In the genomic region with DNA sequence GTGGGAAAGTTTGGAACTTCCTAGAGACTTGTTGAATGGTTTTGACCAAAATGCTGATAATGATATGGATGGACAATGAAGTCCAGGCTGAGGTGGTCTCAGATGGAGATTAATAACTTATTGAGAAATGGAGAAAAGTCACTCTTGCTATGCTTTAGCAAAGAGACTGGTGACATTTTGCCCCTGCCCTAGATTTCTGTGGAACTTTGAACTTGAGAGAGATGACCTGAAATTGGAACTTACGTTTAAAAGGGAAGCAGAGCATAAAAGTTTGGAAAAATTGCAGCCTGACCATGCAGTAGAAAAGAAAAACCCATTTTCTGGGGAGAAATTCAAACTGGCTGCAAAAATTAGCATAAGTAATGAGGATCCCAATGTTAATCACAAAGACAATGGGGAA, we compare ENCODE assay signal across 11 cellular contexts. TPM values are rescaled to one million over a fixed set of nuclear protein-coding genes. Genes with fewer than 3 reads are reported as not detected.
DNase-seq lines count a peak whose midpoint lies in the region; ATAC-seq and TF ChIP-seq lines count a peak whose summit lies in the region.
"Not testable (repeated sequence)": the region's sequence is repeated elsewhere in the genome, so short reads cannot be mapped to it uniquely, and the experiment has no call there.
"Had no signal": no experiment of that assay in that cellular context is flagged by ENCODE, and none has a peak within 500 bp of the region (broad histone marks: within the 10 kb centered on the region; RNA-seq: fewer than 3 reads in every experiment).

No MANE protein-coding gene starts in this region.

- H3K27me3 ChIP-seq in BLaER1 treated with 17β-estradiol and CSF1 and Interleukin-3, amounts not matched to agents 10 nM and 100 nM; right lobe of liver: not testable (repeated sequence)

- H3K4me3 Mint-ChIP-seq in T-cell: peak overlapping the region in 1 of 3 donors; percentile 66
- H3K4me3 Mint-ChIP-seq in activated CD4-positive, alpha-beta T cell treated with anti-CD3 and anti-CD28 coated beads, Interleukin-2, amount 10 ng/mL, durations not matched to agents 24 days and 14 days: peak overlapping the region; percentile 74
- peak overlapping the region; percentile 1 for H3K4me3 Mint-ChIP-seq in activated CD8-positive, alpha-beta memory T cell treated with anti-CD3 and anti-CD28 coated beads, Interleukin-2, amount 10 ng/mL, durations not matched to agents 7 days and 5 days
- H3K4me3 Mint-ChIP-seq in activated naive CD4-positive, alpha-beta T cell treated with anti-CD3 and anti-CD28 coated beads, Interleukin-2, amount 50 U/mL, for 24 hours: peak overlapping the region; percentile 8
- not testable (repeated sequence) for H3K4me3 Mint-ChIP-seq in dendritic cell treated with granulocyte-macrophage colony-stimulating factor and Interleukin-4, amounts not matched to agents 40 ng/mL and 50 ng/mL, for 4 days
- peak overlapping the region; percentile 89 for H3K4me3 Mint-ChIP-seq in natural killer cell treated with Interleukin-12 subunit alpha and Interleukin-12 subunit beta and Interleukin-15 and Interleukin-18, amount 100 ng/mL, for 72 hours

- POLR2A ChIA-PET in T-cell (lab: Charles Lee): not testable (repeated sequence)

- H3K36me3 ChIP-seq in BLaER1 treated with 17β-estradiol and CSF1 and Interleukin-3, amounts not matched to agents 10 nM and 100 nM; right lobe of liver: not testable (repeated sequence)

- H3K9me3 Mint-ChIP-seq in T-cell: peaks cover 0 to 10% (median 8%) of the 10 kb centered on the region in 3 donors
- H3K9me3 Mint-ChIP-seq in activated CD4-positive, alpha-beta T cell treated with anti-CD3 and anti-CD28 coated beads, Interleukin-2, amount 10 ng/mL, durations not matched to agents 24 days and 14 days: peaks cover 13% of the 10 kb centered on the region
- not testable (repeated sequence) for H3K9me3 Mint-ChIP-seq in activated CD8-positive, alpha-beta memory T cell treated with anti-CD3 and anti-CD28 coated beads, Interleukin-2, amount 10 ng/mL, durations not matched to agents 7 days and 5 days (ENCODE audit: low read depth); activated naive CD4-positive, alpha-beta T cell treated with anti-CD3 and anti-CD28 coated beads, Interleukin-2, amount 50 U/mL, for 24 hours; dendritic cell treated with granulocyte-macrophage colony-stimulating factor and Interleukin-4, amounts not matched to agents 40 ng/mL and 50 ng/mL, for 4 days
- peaks cover 14% of the 10 kb centered on the region for H3K9me3 Mint-ChIP-seq in natural killer cell treated with Interleukin-12 subunit alpha and Interleukin-12 subunit beta and Interleukin-15 and Interleukin-18, amount 100 ng/mL, for 72 hours

- peaks cover 0 to 25% (median 4%) of the 10 kb centered on the region in 11 experiments; a peak in 8 of 22 replicates for H3K9me3 ChIP-seq in BLaER1 treated with 17β-estradiol and CSF1 and Interleukin-3, amounts not matched to agents 10 nM and 100 nM (replicated peaks in 1 of 11)
- not testable (repeated sequence) for H3K9me3 ChIP-seq in right lobe of liver

- peaks cover 65 to 73% (median 71%) of the 10 kb centered on the region in 3 donors for H3K4me1 Mint-ChIP-seq in T-cell
- H3K4me1 Mint-ChIP-seq in activated CD4-positive, alpha-beta T cell treated with anti-CD3 and anti-CD28 coated beads, Interleukin-2, amount 10 ng/mL, durations not matched to agents 24 days and 14 days: peaks cover 74% of the 10 kb centered on the region
- peaks cover 69% of the 10 kb centered on the region for H3K4me1 Mint-ChIP-seq in activated CD8-positive, alpha-beta memory T cell treated with anti-CD3 and anti-CD28 coated beads, Interleukin-2, amount 10 ng/mL, durations not matched to agents 7 days and 5 days
- peaks cover 69% of the 10 kb centered on the region for H3K4me1 Mint-ChIP-seq in activated naive CD4-positive, alpha-beta T cell treated with anti-CD3 and anti-CD28 coated beads, Interleukin-2, amount 50 U/mL, for 24 hours
- H3K4me1 Mint-ChIP-seq in dendritic cell treated with granulocyte-macrophage colony-stimulating factor and Interleukin-4, amounts not matched to agents 40 ng/mL and 50 ng/mL, for 4 days (ENCODE audit: low read depth): peaks cover 55% of the 10 kb centered on the region
- H3K4me1 Mint-ChIP-seq in natural killer cell treated with Interleukin-12 subunit alpha and Interleukin-12 subunit beta and Interleukin-15 and Interleukin-18, amount 100 ng/mL, for 72 hours (ENCODE audit: low read depth in 2 of 2): peaks cover 79 to 81% of the 10 kb centered on the region in 2 donors

- not testable (repeated sequence) for ATAC-seq in T-cell (replicated peaks in 1 of 4); activated CD8-positive, alpha-beta memory T cell treated with anti-CD3 and anti-CD28 coated beads, Interleukin-2, amount 10 ng/mL, durations not matched to agents 7 days and 5 days; natural killer cell treated with Interleukin-12 subunit alpha and Interleukin-12 subunit beta and Interleukin-15 and Interleukin-18, amount 100 ng/mL, for 72 hours
- peak in 1 of 4 donors; percentile 44 for ATAC-seq in right lobe of liver

- not testable (repeated sequence) for H3K27me3 Mint-ChIP-seq in T-cell; activated CD4-positive, alpha-beta T cell treated with anti-CD3 and anti-CD28 coated beads, Interleukin-2, amount 10 ng/mL, durations not matched to agents 24 days and 14 days; activated CD8-positive, alpha-beta memory T cell treated with anti-CD3 and anti-CD28 coated beads, Interleukin-2, amount 10 ng/mL, durations not matched to agents 7 days and 5 days; activated naive CD4-positive, alpha-beta T cell treated with anti-CD3 and anti-CD28 coated beads, Interleukin-2, amount 50 U/mL, for 24 hours; dendritic cell treated with granulocyte-macrophage colony-stimulating factor and Interleukin-4, amounts not matched to agents 40 ng/mL and 50 ng/mL, for 4 days; natural killer cell treated with Interleukin-12 subunit alpha and Interleukin-12 subunit beta and Interleukin-15 and Interleukin-18, amount 100 ng/mL, for 72 hours

- peak overlapping the region in 3 of 11 experiments; percentile 50 to 61 (median 60); a peak in 2 of 22 replicates for H3K9ac ChIP-seq in BLaER1 treated with 17β-estradiol and CSF1 and Interleukin-3, amounts not matched to agents 10 nM and 100 nM

- H3K36me3 Mint-ChIP-seq in T-cell; activated naive CD4-positive, alpha-beta T cell treated with anti-CD3 and anti-CD28 coated beads, Interleukin-2, amount 50 U/mL, for 24 hours; dendritic cell treated with granulocyte-macrophage colony-stimulating factor and Interleukin-4, amounts not matched to agents 40 ng/mL and 50 ng/mL, for 4 days (ENCODE audit: low read depth): not testable (repeated sequence)
- H3K36me3 Mint-ChIP-seq in activated CD4-positive, alpha-beta T cell treated with anti-CD3 and anti-CD28 coated beads, Interleukin-2, amount 10 ng/mL, durations not matched to agents 24 days and 14 days (ENCODE audit: low read depth): peaks cover 11% of the 10 kb centered on the region
- H3K36me3 Mint-ChIP-seq in activated CD8-positive, alpha-beta memory T cell treated with anti-CD3 and anti-CD28 coated beads, Interleukin-2, amount 10 ng/mL, durations not matched to agents 7 days and 5 days: peaks cover 45% of the 10 kb centered on the region
- peaks cover 34% of the 10 kb centered on the region for H3K36me3 Mint-ChIP-seq in natural killer cell treated with Interleukin-12 subunit alpha and Interleukin-12 subunit beta and Interleukin-15 and Interleukin-18, amount 100 ng/mL, for 72 hours

- WGBS in right lobe of liver (ENCODE audit: insufficient coverage, low coverage, low lambda C conversion rate, missing lambda C conversion rate): 6% methylated on average over 1 of the region's 1 CpG

- not testable (repeated sequence) for DNase-seq in T-cell; activated CD4-positive, alpha-beta T cell treated with anti-CD3 and anti-CD28 coated beads, Interleukin-2, amount 10 ng/mL, durations not matched to agents 24 days and 14 days; activated CD8-positive, alpha-beta memory T cell treated with anti-CD3 and anti-CD28 coated beads, Interleukin-2, amount 10 ng/mL, durations not matched to agents 7 days and 5 days; right lobe of liver; natural killer cell treated with Interleukin-12 subunit alpha and Interleukin-12 subunit beta and Interleukin-15 and Interleukin-18, amount 100 ng/mL, for 72 hours (ENCODE audit: low spot score)

- not testable (repeated sequence) for TF ChIP-seq POLR2A in right lobe of liver (IDR thresholded peaks at IDR 0.05)

- peak overlapping the region in 9 of 11 experiments; percentile 62 to 93 (median 79); a peak in 18 of 22 replicates for H3K4me2 ChIP-seq in BLaER1 treated with 17β-estradiol and CSF1 and Interleukin-3, amounts not matched to agents 10 nM and 100 nM

- CTCF ChIA-PET in T-cell (lab: Charles Lee): not testable (repeated sequence)
- CTCF ChIA-PET in activated CD8-positive, alpha-beta memory T cell treated with anti-CD3 and anti-CD28 coated beads, Interleukin-2, amount 10 ng/mL, durations not matched to agents 7 days and 5 days (lab: Charles Lee): interaction anchor here (0.9 to 8.2 kb wide), 4 partner anchors 8 to 55 kb away, joined by 3 to 90 read pairs (median 4); no protein-coding TSS in a partner anchor

- peak overlapping the region in 9 of 11 experiments; percentile 38 to 90 (median 71); a peak in 14 of 22 replicates for H3K27ac ChIP-seq in BLaER1 treated with 17β-estradiol and CSF1 and Interleukin-3, amounts not matched to agents 10 nM and 100 nM
- peak overlapping the region in 2 of 3 donors; percentile 10 to 44 for H3K27ac ChIP-seq in right lobe of liver

- not testable (repeated sequence) for TF ChIP-seq CTCF in right lobe of liver (IDR thresholded peaks at IDR 0.05)

- intact Hi-C loops in activated CD4-positive, alpha-beta T cell treated with anti-CD3 and anti-CD28 coated beads, Interleukin-2, amount 10 ng/mL, durations not matched to agents 24 days and 14 days (cut with micrococcal nuclease); dendritic cell treated with granulocyte-macrophage colony-stimulating factor and Interleukin-4, amounts not matched to agents 40 ng/mL and 50 ng/mL, for 4 days (cut with micrococcal nuclease); right lobe of liver (cut with DNase I): not testable (repeated sequence)

- not testable (repeated sequence) for H4K20me1 ChIP-seq in BLaER1 treated with 17β-estradiol and CSF1 and Interleukin-3, amounts not matched to agents 10 nM and 100 nM

- H3K27ac Mint-ChIP-seq in T-cell: peak overlapping the region; percentile 64 to 95
- H3K27ac Mint-ChIP-seq in activated CD4-positive, alpha-beta T cell treated with anti-CD3 and anti-CD28 coated beads, Interleukin-2, amount 10 ng/mL, durations not matched to agents 24 days and 14 days: peak overlapping the region; percentile 91
- peak overlapping the region; percentile 85 for H3K27ac Mint-ChIP-seq in activated CD8-positive, alpha-beta memory T cell treated with anti-CD3 and anti-CD28 coated beads, Interleukin-2, amount 10 ng/mL, durations not matched to agents 7 days and 5 days
- not testable (repeated sequence) for H3K27ac Mint-ChIP-seq in activated naive CD4-positive, alpha-beta T cell treated with anti-CD3 and anti-CD28 coated beads, Interleukin-2, amount 50 U/mL, for 24 hours
- H3K27ac Mint-ChIP-seq in dendritic cell treated with granulocyte-macrophage colony-stimulating factor and Interleukin-4, amounts not matched to agents 40 ng/mL and 50 ng/mL, for 4 days: peak overlapping the region; percentile 51
- H3K27ac Mint-ChIP-seq in natural killer cell treated with Interleukin-12 subunit alpha and Interleukin-12 subunit beta and Interleukin-15 and Interleukin-18, amount 100 ng/mL, for 72 hours: peak overlapping the region; percentile 100

- H3K4me1 ChIP-seq in BLaER1 treated with 17β-estradiol and CSF1 and Interleukin-3, amounts not matched to agents 10 nM and 100 nM: peaks cover 22 to 66% (median 49%) of the 10 kb centered on the region in 10 experiments
- peaks cover 0 to 28% (median 12%) of the 10 kb centered on the region in 4 donors for H3K4me1 ChIP-seq in right lobe of liver

- H3K4me3 ChIP-seq in BLaER1 treated with 17β-estradiol and CSF1 and Interleukin-3, amounts not matched to agents 10 nM and 100 nM; right lobe of liver: not testable (repeated sequence)

RNA-seq across cellular contexts. Expression of gene TNFSF10, which starts 55.5 kb away (rescaled TPM):
- total RNA-seq in T-cell: 10 to 100 TPM; 22.3 to 49.7 (median 35.8) TPM
- 71.5 and 77.5 TPM in 2 replicates for total RNA-seq in activated CD4-positive, alpha-beta T cell treated with anti-CD3 and anti-CD28 coated beads, Interleukin-2, amount 10 ng/mL, durations not matched to agents 24 days and 14 days
- 100 to 1,000 TPM; 144 to 256 TPM for total RNA-seq in activated CD8-positive, alpha-beta memory T cell treated with anti-CD3 and anti-CD28 coated beads, Interleukin-2, amount 10 ng/mL, durations not matched to agents 7 days and 5 days
- 10 to 100 TPM; 12.9 to 57.6 (median 40.0) TPM for total RNA-seq in right lobe of liver
- 100 to 1,000 TPM; 111 to 321 TPM for total RNA-seq in natural killer cell treated with Interleukin-12 subunit alpha and Interleukin-12 subunit beta and Interleukin-15 and Interleukin-18, amount 100 ng/mL, for 72 hours
- total RNA-seq: A673, G401, HT1080 had no signal
